8 cellular contexts compared by ENCODE assay signal in genomic region chr11:107549253-107549953, GRCh38. TPM values are rescaled to one million over a fixed set of nuclear protein-coding genes. Genes with fewer than 3 reads are reported as not detected.
DNase-seq lines count a peak whose midpoint lies in the region; ATAC-seq, FAIRE-seq and TF ChIP-seq lines count a peak whose summit lies in the region.

No MANE protein-coding gene starts in this region.

- FAIRE-seq in K562 (lab: Jason Lieb, UNC), result peak; percentile 90

- in situ Hi-C loops in K562 (cut with MboI), result no loop called here

- intact Hi-C loops in K562 (cut with micrococcal nuclease), result loop anchor here (1.0 to 10.0 kb wide), 3 partner anchors 55 to 295 kb away; no protein-coding TSS in a partner anchor
- intact Hi-C loops in uterus (cut with DNase I; ENCODE audit: low total_unique reads), result no loop called here

- no peak overlapping the region for H3K4me2 ChIP-seq in K562 (ENCODE audit: insufficient read depth, low read length)

- H4K20me1 ChIP-seq in K562 (replicated peaks; ENCODE audit: control insufficient read depth, insufficient read depth, low read length), result no peaks in the 10 kb centered on the region

- H3K79me2 ChIP-seq in K562 (ENCODE audit: control insufficient read depth, insufficient read depth, low read length), result no peaks in the 10 kb centered on the region

- WGBS in K562 (ENCODE audit: insufficient coverage, low coverage, missing lambda C conversion rate), result 54% methylated on average over 6 of the region's 6 CpGs

- POLR2A ChIA-PET in HEK293 (lab: Yijun Ruan, JAX), result interaction anchor here (0.5 kb wide), 1 partner anchor 151 kb away, joined by 3 read pairs; no protein-coding TSS in a partner anchor
- POLR2A ChIA-PET in K562 (lab: Yijun Ruan, JAX), result interaction anchor here (1.0 kb wide), 3 partner anchors 9 to 140 kb away, joined by 3 to 5 read pairs (median 4); no protein-coding TSS in a partner anchor

- H3K36me3 Mint-ChIP-seq in activated T-cell treated with anti-CD3 and anti-CD28 coated beads, Interleukin-2, amount 50 U/mL, for 4 hours (ENCODE audit: insufficient read depth), result peaks cover 41% of the 10 kb centered on the region

- no peak overlapping the region for H2AFZ ChIP-seq in K562 (ENCODE audit: low read depth, low read length)

- H3K4me1 Mint-ChIP-seq in activated T-cell treated with anti-CD3 and anti-CD28 coated beads, Interleukin-2, amount 50 U/mL, for 4 hours (ENCODE audit: low read depth), result peaks cover 2% of the 10 kb centered on the region

- H3K4me1 ChIP-seq in HEK293 (ENCODE audit: control insufficient read depth, insufficient read depth, low read length) (no peaks in the 10 kb centered on the region), NT2/D1 (ENCODE audit: insufficient read depth, insufficient read length) (no peaks in the 10 kb centered on the region), K562 (replicated peaks in 1 of 2; ENCODE audit: control insufficient read depth in 2 of 2, insufficient read depth in 2 of 2, low read length in 2 of 2) (no peaks in the 10 kb centered on the region), uterus (no peaks in the 10 kb centered on the region)

- H3K27me3 ChIP-seq in NT2/D1 (ENCODE audit: insufficient read depth, insufficient read length) (no peaks in the 10 kb centered on the region), K562 (ENCODE audit: control insufficient read depth in 2 of 2, insufficient read depth in 2 of 2, low read length in 2 of 2) (no peaks in the 10 kb centered on the region), uterus (no peaks in the 10 kb centered on the region)

- H3K9me1 ChIP-seq in K562 (ENCODE audit: control insufficient read depth, insufficient read depth, low read length), result no peaks in the 10 kb centered on the region

- no peak for TF ChIP-seq CTCF in HEK293 (tag by site-specific recombination; IDR thresholded peaks at IDR 0.05)
- TF ChIP-seq CTCF in K562 (IDR thresholded peaks at IDR 0.05 in 2 of 3, conservative IDR thresholded peaks at IDR 0.05 in 1 of 3; ENCODE audit: insufficient read depth in 2 of 3, low read depth in 1 of 3, low read length in 3 of 3), result peak; percentile 56 to 85 (median 71); a peak in 5 of 6 replicates
- TF ChIP-seq CTCF in uterus (IDR thresholded peaks at IDR 0.05), result peak; percentile 71 to 83 (median 78)

- H3K27ac ChIP-seq in HEK293 (ENCODE audit: extremely low read depth, low read depth, low read length), result no peak overlapping the region
- no peak overlapping the region for H3K27ac ChIP-seq in K562 (ENCODE audit: extremely low read depth, low read depth, low read length)
- H3K27ac ChIP-seq in uterus, result no peak overlapping the region

- no peak for ATAC-seq in activated T-cell treated with anti-CD3 and anti-CD28 coated beads, Interleukin-2, amount 50 U/mL, for 4 hours
- peak; percentile 77 for ATAC-seq in K562

- no peaks in the 10 kb centered on the region for H3K27me3 Mint-ChIP-seq in activated T-cell treated with anti-CD3 and anti-CD28 coated beads, Interleukin-2, amount 50 U/mL, for 4 hours (ENCODE audit: low read depth)

- H3K36me3 ChIP-seq in HEK293 (ENCODE audit: control insufficient read depth in 2 of 2, insufficient read depth in 1 of 2, low read length in 2 of 2) (peaks cover 0 to 38% of the 10 kb centered on the region in 2 experiments; a peak in 1 of 3 replicates), NT2/D1 (ENCODE audit: insufficient read depth, insufficient read length, low read length) (peaks cover 18% of the 10 kb centered on the region), K562 (ENCODE audit: control insufficient read depth, insufficient read depth, low read length) (peaks cover 47% of the 10 kb centered on the region; the same call in 2 of the 3 replicates), uterus (no peaks in the 10 kb centered on the region)

- CTCF ChIA-PET in HEK293 (lab: Yijun Ruan, JAX), result interaction anchor here (0.6 to 10.2 kb wide), 20 partner anchors 9 to 689 kb away, joined by 3 to 85 read pairs (median 4); partner anchors contain the start of gene ALKBH8
- CTCF ChIA-PET in K562 (lab: Yijun Ruan, JAX; ENCODE audit: low intra/inter-chr PET ratio), result interaction anchor here (0.6 to 1.6 kb wide), 4 partner anchors 55 to 457 kb away, joined by 3 to 8 read pairs (median 4); no protein-coding TSS in a partner anchor

- no peak overlapping the region for H3K4me3 Mint-ChIP-seq in activated T-cell treated with anti-CD3 and anti-CD28 coated beads, Interleukin-2, amount 50 U/mL, for 4 hours

- H3K9ac ChIP-seq in NT2/D1 (ENCODE audit: insufficient read length, low read depth) (no peak overlapping the region), K562 (ENCODE audit: insufficient read depth in 1 of 2, low read depth in 2 of 2, low read length in 2 of 2) (no peak overlapping the region)

- DNase-seq in activated T-cell treated with anti-CD3 and anti-CD28 coated beads, Interleukin-2, amount 50 U/mL, for 48 hours, result peak; percentile 28 to 33
- DNase-seq in activated T-cell treated with anti-CD3 and anti-CD28 coated beads, Interleukin-2, amount 50 U/mL, for 4 hours, result no peak
- DNase-seq in NT2/D1 (ENCODE audit: low read depth, low spot score) (peak; percentile 20), K562 (ENCODE audit: extremely low read depth in 1 of 4, low spot score in 3 of 4) (peak; percentile 36 to 60 (median 38)), kidney tubule cell (ENCODE audit: low spot score) (peak; percentile 53), uterus (no peak), GM19238 (ENCODE audit: insufficient read length, low spot score) (no peak)

- BruUV-seq in K562 (replicated peaks; lab: Mats Ljungman, UMichigan), result no TSS peak

- TF ChIP-seq EP300 in K562 (IDR thresholded peaks at IDR 0.05; ENCODE audit: low read length), result no peak

- TF ChIP-seq RAD21 in K562 (CRISPR knock-in tag; conservative IDR thresholded peaks at IDR 0.05 in 1 of 2, IDR thresholded peaks at IDR 0.05 in 1 of 2), result peak; percentile 80 to 83

- H3K4me3 ChIP-seq in HEK293 (ENCODE audit: low read depth, low read length) (no peak overlapping the region), NT2/D1 (ENCODE audit: insufficient read length, low read depth) (no peak overlapping the region), K562 (no peak overlapping the region), uterus (no peak overlapping the region)

- no peaks in the 10 kb centered on the region for H3K9me3 ChIP-seq in HEK293 (ENCODE audit: control insufficient read depth, insufficient read depth, low read depth, low read length)
- H3K9me3 ChIP-seq in NT2/D1 (ENCODE audit: insufficient read depth, low read length), result no peaks in the 10 kb centered on the region
- H3K9me3 ChIP-seq in K562 (replicated peaks; ENCODE audit: control insufficient read depth, insufficient read depth, low read depth, low read length), result no peaks in the 10 kb centered on the region
- no peaks in the 10 kb centered on the region for H3K9me3 ChIP-seq in uterus

- H3K9me3 Mint-ChIP-seq in activated T-cell treated with anti-CD3 and anti-CD28 coated beads, Interleukin-2, amount 50 U/mL, for 4 hours, result no peaks in the 10 kb centered on the region

- TF ChIP-seq POLR2A in K562 (conservative IDR thresholded peaks at IDR 0.05), result no peak
- no peak for TF ChIP-seq POLR2A in uterus (IDR thresholded peaks at IDR 0.05)

TF ChIP-seq in HEK293, 187 proteins besides CTCF, POLR2A, EP300 and RAD21:
- TF ChIP-seq ZXDB (tag by site-specific recombination; IDR thresholded peaks at IDR 0.05) (no peak), ZNF654 (tag by site-specific recombination; IDR thresholded peaks at IDR 0.05; ENCODE audit: low read depth) (peak; percentile 73)
TF ChIP-seq in HEK293: peak in this region for 1.

TF ChIP-seq in K562, 482 proteins besides CTCF, POLR2A, EP300 and RAD21 (continues in another document):
- TF ChIP-seq ARNT (IDR thresholded peaks at IDR 0.05) (no peak), BCOR (IDR thresholded peaks at IDR 0.05) (no peak)

RNA-seq across cellular contexts. Expression of gene ALKBH8, which starts 16.1 kb away (rescaled TPM):
- total RNA-seq in activated T-cell treated with anti-CD3 and anti-CD28 coated beads, Interleukin-2, amount 50 U/mL, for 4 hours, result 10 to 100 TPM; 17.8 to 22.2 (median 20.8) TPM
- 8.0 and 17.7 TPM in 2 replicates for total RNA-seq in K562 (2011; cell fraction: chromatin; rRNA removed; ENCODE audit: low replicate concordance)
- total RNA-seq in K562 (2011; cell fraction: nucleolus; rRNA removed), result 4.1 and 6.8 TPM in 2 replicates
- 7.0 and 7.2 TPM in 2 replicates for total RNA-seq in K562 (2011; cell fraction: nucleoplasm; rRNA removed)
- total RNA-seq in K562 (2014; rRNA removed), result 8.2 and 8.4 TPM in 2 replicates
- 14.4 and 17.1 TPM in 2 replicates for total RNA-seq in K562 (2014; rRNA removed; fragmentation: Illumina TruSeq; extraction: Trizol)
- total RNA-seq in K562 (2015; rRNA removed; fragmentation: Illumina TruSeq; extraction: Trizol), result 11.1 and 12.7 TPM in 2 replicates
- 8.3 and 9.5 TPM in 2 replicates for total RNA-seq in K562 (2021)
- polyA plus RNA-seq in K562 (2011; rRNA removed), result 5.3 and 9.1 TPM in 2 replicates
- 1.6 and 2.4 TPM in 2 replicates for polyA plus RNA-seq in K562 (2011; cell fraction: cytosol; rRNA removed)
- polyA plus RNA-seq in K562 (2011; cell fraction: nucleus; rRNA removed), result 2.1 and 3.7 TPM in 2 replicates
- polyA plus RNA-seq in K562 (2012), result 3.4 and 8.7 TPM in 2 replicates
- polyA plus RNA-seq in K562 (2014; fragmentation: Illumina TruSeq; extraction: Trizol), result 11.0 and 11.5 TPM in 2 replicates
- polyA plus RNA-seq in K562 (2014; fragmentation: Nextera tagmentation; extraction: Ambion mirVana), result 1 to 10 TPM; 4.3 to 7.5 TPM
- polyA plus RNA-seq in K562 (2014; rRNA removed), result 7.5 and 8.8 TPM in 2 replicates
- 14.4 and 20.2 TPM in 2 replicates for polyA minus RNA-seq in K562 (2011; rRNA and poly(A)+ RNA removed)
- polyA minus RNA-seq in K562 (2011; cell fraction: cytosol; rRNA and poly(A)+ RNA removed), result 5.0 and 6.0 TPM in 2 replicates
- polyA minus RNA-seq in K562 (2011; cell fraction: nucleus; rRNA and poly(A)+ RNA removed), result 7.1 and 10.2 TPM in 2 replicates
- total RNA-seq in uterus, result 10 to 100 TPM in 1 of 4 donors, 1 to 10 TPM in 3; 5.1 to 26.1 (median 7.4) TPM

RNA-seq across cellular contexts. Expression of gene ELMOD1, which starts 41.5 kb away (rescaled TPM):
- not detected for total RNA-seq in activated T-cell treated with anti-CD3 and anti-CD28 coated beads, Interleukin-2, amount 50 U/mL, for 4 hours
- total RNA-seq in K562 (2011; cell fraction: chromatin; rRNA removed; ENCODE audit: low replicate concordance), result not detected in 2 replicates
- total RNA-seq in K562 (2011; cell fraction: nucleolus; rRNA removed), result not detected in 2 replicates
- total RNA-seq in K562 (2011; cell fraction: nucleoplasm; rRNA removed), result not detected in 2 replicates
- total RNA-seq in K562 (2014; rRNA removed) (not detected in 2 replicates), K562 (2014; rRNA removed; fragmentation: Illumina TruSeq; extraction: Trizol) (not detected in 2 replicates), K562 (2015; rRNA removed; fragmentation: Illumina TruSeq; extraction: Trizol) (not detected in 2 replicates), K562 (2021) (not detected in 2 replicates), uterus (1 to 10 TPM in 1 of 4 donors, not detected in 3; 8.9 TPM)
- polyA plus RNA-seq in K562 (2011; rRNA removed) (not detected in 2 replicates), K562 (2014; fragmentation: Illumina TruSeq; extraction: Trizol) (not detected in 2 replicates), K562 (2014; fragmentation: Nextera tagmentation; extraction: Ambion mirVana) (not detected), K562 (2014; rRNA removed) (not detected in 2 replicates)
- not detected in 2 replicates for polyA plus RNA-seq in K562 (2011; cell fraction: cytosol; rRNA removed)
- not detected in 2 replicates for polyA plus RNA-seq in K562 (2011; cell fraction: nucleus; rRNA removed)
- polyA plus RNA-seq in K562 (2012), result not detected in 2 replicates
- not detected in 2 replicates for polyA minus RNA-seq in K562 (2011; rRNA and poly(A)+ RNA removed)
- polyA minus RNA-seq in K562 (2011; cell fraction: cytosol; rRNA and poly(A)+ RNA removed), result not detected in 2 replicates
- polyA minus RNA-seq in K562 (2011; cell fraction: nucleus; rRNA and poly(A)+ RNA removed), result not detected in 2 replicates

Comparison
In these comparisons a context has a peak if more than half of its experiments do, and no peak if none do; other contexts are left out.
1. DNase-seq: peak in activated T-cell treated with anti-CD3 and anti-CD28 coated beads, Interleukin-2, amount 50 U/mL, for 48 hours (2 of 2), NT2/D1 (single experiment), K562 (4 of 4) and kidney tubule cell (single experiment); none in activated T-cell treated with anti-CD3 and anti-CD28 coated beads, Interleukin-2, amount 50 U/mL, for 4 hours (single experiment), uterus (0 of 2) and GM19238 (single experiment).